ENCODE assay signal across 13 cellular contexts in the genomic region with DNA sequence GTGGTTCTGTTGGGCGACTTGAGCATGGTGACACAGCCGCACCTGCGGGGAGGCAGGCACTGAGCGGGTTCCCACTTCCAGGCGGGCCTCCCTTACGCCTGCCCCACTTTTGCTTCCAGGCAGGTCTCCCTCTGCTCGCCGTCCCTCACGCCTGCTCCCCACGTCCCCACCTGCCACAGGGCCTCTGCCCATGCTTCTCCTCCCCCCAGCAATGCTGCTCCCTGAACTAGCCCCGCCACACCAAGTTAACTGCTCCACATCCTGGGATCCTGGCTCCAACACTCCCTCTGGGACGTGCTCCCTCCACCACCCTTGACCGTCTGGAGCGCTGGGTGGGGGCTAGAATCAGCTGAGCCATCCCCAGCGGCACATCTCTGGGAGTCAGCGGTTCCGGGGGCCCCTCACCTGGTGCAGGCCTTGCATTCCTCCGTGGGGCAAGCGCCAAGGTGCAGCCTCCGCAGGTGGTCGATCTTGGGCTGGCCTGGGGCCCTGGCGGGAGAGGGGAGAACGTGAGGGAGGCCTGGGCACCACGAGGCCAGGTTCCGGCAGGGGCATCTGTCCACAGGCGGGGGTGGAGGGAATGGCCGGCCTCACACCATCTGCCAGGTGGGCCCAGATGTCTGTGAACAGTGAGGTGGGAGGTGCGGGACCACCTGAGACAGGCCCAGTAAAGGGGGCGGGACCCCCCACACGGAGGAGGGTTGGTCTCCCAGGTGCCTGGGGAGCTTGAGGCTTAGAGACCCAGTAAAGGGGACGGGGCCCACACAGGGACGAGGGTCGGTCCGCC. TPM values are rescaled to one million over a fixed set of nuclear protein-coding genes. Genes with fewer than 3 reads are reported as not detected.
DNase-seq lines count a peak whose midpoint lies in the region; ATAC-seq and TF ChIP-seq lines count a peak whose summit lies in the region.
"Had no signal": no experiment of that assay in that cellular context is flagged by ENCODE, and none has a peak within 500 bp of the region (broad histone marks: within the 10 kb centered on the region; RNA-seq: fewer than 3 reads in every experiment).

No MANE protein-coding gene starts in this region.

- H3K4me3 ChIP-seq in PC-9 = no peak overlapping the region
- no peak overlapping the region for H3K4me3 ChIP-seq in gastroesophageal sphincter
- H3K4me3 ChIP-seq in subcutaneous abdominal adipose tissue (ENCODE audit: low read depth in 1 of 5, low read length in 5 of 5) = no peak overlapping the region
- H3K4me3 ChIP-seq: GM23338 had no signal

- 93 to 97% methylated on average over 11 to 14 of the region's 34 CpGs for WGBS in gastroesophageal sphincter (ENCODE audit: low coverage in 1 of 2), 2 donors

- TF ChIP-seq POLR2A in gastroesophageal sphincter (IDR thresholded peaks at IDR 0.05) = no peak

- no peak overlapping the region for H2AFZ ChIP-seq in PC-9
- H2AFZ ChIP-seq: GM23338 had no signal

- H3K27ac Mint-ChIP-seq in progenitor cell of endocrine pancreas = no peak overlapping the region
- no peak overlapping the region for H3K27ac Mint-ChIP-seq in activated CD4-positive, alpha-beta T cell treated with anti-CD3 and anti-CD28 coated beads for 36 hours
- H3K27ac Mint-ChIP-seq: GM23338; stimulated activated effector memory CD8-positive, alpha-beta T cell treated with anti-CD3 and anti-CD28 coated beads, Interleukin-12 subunit alpha, Interleukin-12 subunit beta, amount 100 ng/mL, for 72 hours had no signal

- peaks cover 1% of the 10 kb centered on the region for H3K4me1 Mint-ChIP-seq in progenitor cell of endocrine pancreas (ENCODE audit: low read depth)
- peaks cover 15% of the 10 kb centered on the region for H3K4me1 Mint-ChIP-seq in activated CD4-positive, alpha-beta T cell treated with anti-CD3 and anti-CD28 coated beads for 36 hours

- H3K9me3 ChIP-seq in PC-9 (ENCODE audit: insufficient read depth, low read depth) = no peaks in the 10 kb centered on the region
- H3K9me3 ChIP-seq in gastroesophageal sphincter = no peaks in the 10 kb centered on the region
- no peaks in the 10 kb centered on the region for H3K9me3 ChIP-seq in subcutaneous abdominal adipose tissue (ENCODE audit: control insufficient read depth in 5 of 5, low read length in 5 of 5)
- H3K9me3 ChIP-seq: Caco-2 had no signal

- intact Hi-C loops in PC-9 (cut with micrococcal nuclease; ENCODE audit: unreplicated experiment) = no loop called here
- intact Hi-C loops in activated CD4-positive, alpha-beta T cell treated with anti-CD3 and anti-CD28 coated beads for 36 hours (cut with DNase I, micrococcal nuclease) = no loop called here

- BruUV-seq in PC-9 (replicated peaks; lab: Mats Ljungman, UMichigan) = TSS peak; percentile 13

- H3K27me3 Mint-ChIP-seq in progenitor cell of endocrine pancreas = peaks cover 2% of the 10 kb centered on the region
- no peaks in the 10 kb centered on the region for H3K27me3 Mint-ChIP-seq in activated CD4-positive, alpha-beta T cell treated with anti-CD3 and anti-CD28 coated beads for 36 hours

- H3K4me1 ChIP-seq in PC-9 (replicated peaks; ENCODE audit: insufficient read depth) (peaks cover 29% of the 10 kb centered on the region), gastroesophageal sphincter (peaks cover 0 to 49% (median 6%) of the 10 kb centered on the region in 3 donors), subcutaneous abdominal adipose tissue (ENCODE audit: control insufficient read depth in 5 of 5, insufficient read depth in 5 of 5, low read length in 5 of 5) (peaks cover 2 to 37% (median 21%) of the 10 kb centered on the region in 5 donors)
- H3K4me1 ChIP-seq: Caco-2 had no signal

- H3K36me3 ChIP-seq in PC-9 (ENCODE audit: low read depth) (no peaks in the 10 kb centered on the region), gastroesophageal sphincter (peaks cover 0 to 56% of the 10 kb centered on the region in 2 donors), subcutaneous abdominal adipose tissue (ENCODE audit: control insufficient read depth in 5 of 5, insufficient read depth in 5 of 5, low read length in 5 of 5) (peaks cover 0 to 38% (median 35%) of the 10 kb centered on the region in 5 donors)

- CTCF ChIA-PET in PC-9 (lab: Charles Lee) = no interaction called here
- CTCF ChIA-PET in activated CD4-positive, alpha-beta T cell treated with anti-CD3 and anti-CD28 coated beads for 36 hours (lab: Charles Lee) = no interaction called here

- H4K20me1 ChIP-seq in PC-9 (ENCODE audit: insufficient read depth) = no peaks in the 10 kb centered on the region

- no peaks in the 10 kb centered on the region for H3K9me3 Mint-ChIP-seq in progenitor cell of endocrine pancreas (ENCODE audit: low read depth)
- no peaks in the 10 kb centered on the region for H3K9me3 Mint-ChIP-seq in activated CD4-positive, alpha-beta T cell treated with anti-CD3 and anti-CD28 coated beads for 36 hours (ENCODE audit: low read depth)
- H3K9me3 Mint-ChIP-seq: naive thymus-derived CD8-positive, alpha-beta T cell; stimulated activated effector memory CD8-positive, alpha-beta T cell treated with anti-CD3 and anti-CD28 coated beads, Interleukin-12 subunit alpha, Interleukin-12 subunit beta, amount 100 ng/mL, for 72 hours had no signal

- peaks cover 18% of the 10 kb centered on the region for H3K36me3 Mint-ChIP-seq in progenitor cell of endocrine pancreas (ENCODE audit: insufficient read depth)
- H3K36me3 Mint-ChIP-seq in activated CD4-positive, alpha-beta T cell treated with anti-CD3 and anti-CD28 coated beads for 36 hours (ENCODE audit: low read depth) = peaks cover 9% of the 10 kb centered on the region

- H3K4me3 Mint-ChIP-seq in progenitor cell of endocrine pancreas (ENCODE audit: low read depth) = no peak overlapping the region
- no peak overlapping the region for H3K4me3 Mint-ChIP-seq in activated CD4-positive, alpha-beta T cell treated with anti-CD3 and anti-CD28 coated beads for 36 hours
- H3K4me3 Mint-ChIP-seq: GM23338; naive thymus-derived CD8-positive, alpha-beta T cell; stimulated activated effector memory CD8-positive, alpha-beta T cell treated with anti-CD3 and anti-CD28 coated beads, Interleukin-12 subunit alpha, Interleukin-12 subunit beta, amount 100 ng/mL, for 72 hours had no signal

- no peak for TF ChIP-seq EP300 in gastroesophageal sphincter (IDR thresholded peaks at IDR 0.05)

- H3K27ac ChIP-seq in PC-9 (peak overlapping the region; percentile 78), gastroesophageal sphincter (peak overlapping the region; percentile 47 to 84 (median 79)), subcutaneous abdominal adipose tissue (ENCODE audit: low read depth, low read length) (peak overlapping the region; percentile 69)

- H3F3A ChIP-seq in PC-9 (ENCODE audit: insufficient read depth, low read depth) = peaks cover 50% of the 10 kb centered on the region

- ATAC-seq in gastroesophageal sphincter = peak; percentile 2
- no peak for ATAC-seq in activated CD4-positive, alpha-beta T cell treated with anti-CD3 and anti-CD28 coated beads for 36 hours
- ATAC-seq: GM23338; naive thymus-derived CD8-positive, alpha-beta T cell; stimulated activated effector memory CD8-positive, alpha-beta T cell treated with anti-CD3 and anti-CD28 coated beads, Interleukin-12 subunit alpha, Interleukin-12 subunit beta, amount 100 ng/mL, for 72 hours had no signal

- no peak overlapping the region for H3K4me2 ChIP-seq in PC-9
- H3K4me2 ChIP-seq: GM23338 had no signal

- no peak for DNase-seq in PC-9
- DNase-seq in progenitor cell of endocrine pancreas (ENCODE audit: low spot score, unreplicated experiment) = no peak
- DNase-seq in activated CD4-positive, alpha-beta T cell treated with anti-CD3 and anti-CD28 coated beads for 36 hours = no peak
- no peak for DNase-seq in medulla oblongata (ENCODE audit: extremely low spot score)
- DNase-seq: Caco-2; effector memory CD4-positive, alpha-beta T cell; KBM-7; naive thymus-derived CD8-positive, alpha-beta T cell; NCI-H2029 treated with DMSO at 0.1 percent for 48 hours had no signal

- POLR2A ChIA-PET in PC-9 (lab: Charles Lee; ENCODE audit: unreplicated experiment) = no interaction called here
- POLR2A ChIA-PET in activated CD4-positive, alpha-beta T cell treated with anti-CD3 and anti-CD28 coated beads for 36 hours (lab: Charles Lee) = no interaction called here

- TF ChIP-seq CTCF in PC-9 (conservative IDR thresholded peaks at IDR 0.05) (no peak), gastroesophageal sphincter (IDR thresholded peaks at IDR 0.05) (no peak), progenitor cell of endocrine pancreas (IDR thresholded peaks at IDR 0.05; ENCODE audit: unreplicated experiment) (no peak)

- H3K27me3 ChIP-seq in PC-9 (ENCODE audit: insufficient read depth, low read depth) (no peaks in the 10 kb centered on the region), gastroesophageal sphincter (no peaks in the 10 kb centered on the region), subcutaneous abdominal adipose tissue (ENCODE audit: control insufficient read depth in 5 of 5, insufficient read depth in 4 of 5, low read length in 5 of 5) (no peaks in the 10 kb centered on the region)

- H3K9me2 ChIP-seq in PC-9 (ENCODE audit: insufficient read depth) = no peaks in the 10 kb centered on the region

- H3K9ac ChIP-seq in subcutaneous abdominal adipose tissue (ENCODE audit: low read length in 5 of 5) = peak overlapping the region in 2 of 5 donors; percentile 20 to 30

- H3K79me2 ChIP-seq in PC-9 (ENCODE audit: low read depth) = no peaks in the 10 kb centered on the region

RNA-seq across cellular contexts. Expression of gene CFD, which starts 9.2 kb away (rescaled TPM):
- total RNA-seq in PC-9 (2021) (8.0 and 17.1 TPM in 2 replicates), gastroesophageal sphincter (1,000 to 10,000 TPM in 1 of 4 donors, 100 to 1,000 TPM in 3; 229 to 1,118 (median 654) TPM), progenitor cell of endocrine pancreas (1.1 and 1.3 TPM in 2 replicates)
- total RNA-seq in activated CD4-positive, alpha-beta T cell treated with anti-CD3 and anti-CD28 coated beads for 36 hours = 1 to 10 TPM in 1 of 2 experiments, under 1 TPM in 1; 0.79 to 1.5 TPM

RNA-seq across cellular contexts. Expression of gene ELANE, which starts 16.5 kb away (rescaled TPM):
- not detected in 2 replicates for total RNA-seq in PC-9 (2021)
- total RNA-seq in gastroesophageal sphincter = 1 to 10 TPM in 3 of 4 donors, under 1 TPM in 1; 0.49 to 2.3 (median 1.7) TPM
- not detected in 2 replicates for total RNA-seq in progenitor cell of endocrine pancreas
- total RNA-seq in activated CD4-positive, alpha-beta T cell treated with anti-CD3 and anti-CD28 coated beads for 36 hours = not detected
- total RNA-seq: Caco-2; GM23338; naive thymus-derived CD8-positive, alpha-beta T cell had no signal

RNA-seq across cellular contexts. Expression of gene MED16, which starts 24.3 kb away (rescaled TPM):
- total RNA-seq in PC-9 (2021) (54.7 and 63.8 TPM in 2 replicates), gastroesophageal sphincter (10 to 100 TPM; 20.2 to 40.3 (median 28.1) TPM), progenitor cell of endocrine pancreas (87.2 and 91.7 TPM in 2 replicates)
- 10 to 100 TPM; 52.6 to 70.3 TPM for total RNA-seq in activated CD4-positive, alpha-beta T cell treated with anti-CD3 and anti-CD28 coated beads for 36 hours

RNA-seq across cellular contexts. Expression of gene RNU6-9, which starts 24.6 kb away (rescaled TPM):
- total RNA-seq in PC-9 (2021) (not detected in 2 replicates), gastroesophageal sphincter (not detected), progenitor cell of endocrine pancreas (not detected in 2 replicates)
- total RNA-seq in activated CD4-positive, alpha-beta T cell treated with anti-CD3 and anti-CD28 coated beads for 36 hours = not detected
- total RNA-seq: Caco-2; GM23338; naive thymus-derived CD8-positive, alpha-beta T cell had no signal

RNA-seq across cellular contexts. Expression of gene PRTN3, which starts 27.9 kb away (rescaled TPM):
- total RNA-seq in PC-9 (2021) (not detected in 2 replicates), gastroesophageal sphincter (not detected), progenitor cell of endocrine pancreas (not detected in 2 replicates)
- not detected for total RNA-seq in activated CD4-positive, alpha-beta T cell treated with anti-CD3 and anti-CD28 coated beads for 36 hours
- total RNA-seq: naive thymus-derived CD8-positive, alpha-beta T cell had no signal

Comparison
In these comparisons a context has a peak if more than half of its experiments do, and no peak if none do; other contexts are left out.
1. RNA of gene CFD, which starts 9.2 kb away (total RNA-seq): 229 to 1,118 TPM in gastroesophageal sphincter; 8.0 to 17.1 TPM in PC-9, 0.79 to 1.5 TPM in activated CD4-positive, alpha-beta T cell treated with anti-CD3 and anti-CD28 coated beads for 36 hours and 1.1 to 1.3 TPM in progenitor cell of endocrine pancreas; every median in the first group is over 10 times any median in the second.
2. Peak in every context shown above with its lines, with median percentiles within 50 percentile points of each other: H3K27ac ChIP-seq.